1 cellular context compared by ENCODE assay signal in the genomic region with DNA sequence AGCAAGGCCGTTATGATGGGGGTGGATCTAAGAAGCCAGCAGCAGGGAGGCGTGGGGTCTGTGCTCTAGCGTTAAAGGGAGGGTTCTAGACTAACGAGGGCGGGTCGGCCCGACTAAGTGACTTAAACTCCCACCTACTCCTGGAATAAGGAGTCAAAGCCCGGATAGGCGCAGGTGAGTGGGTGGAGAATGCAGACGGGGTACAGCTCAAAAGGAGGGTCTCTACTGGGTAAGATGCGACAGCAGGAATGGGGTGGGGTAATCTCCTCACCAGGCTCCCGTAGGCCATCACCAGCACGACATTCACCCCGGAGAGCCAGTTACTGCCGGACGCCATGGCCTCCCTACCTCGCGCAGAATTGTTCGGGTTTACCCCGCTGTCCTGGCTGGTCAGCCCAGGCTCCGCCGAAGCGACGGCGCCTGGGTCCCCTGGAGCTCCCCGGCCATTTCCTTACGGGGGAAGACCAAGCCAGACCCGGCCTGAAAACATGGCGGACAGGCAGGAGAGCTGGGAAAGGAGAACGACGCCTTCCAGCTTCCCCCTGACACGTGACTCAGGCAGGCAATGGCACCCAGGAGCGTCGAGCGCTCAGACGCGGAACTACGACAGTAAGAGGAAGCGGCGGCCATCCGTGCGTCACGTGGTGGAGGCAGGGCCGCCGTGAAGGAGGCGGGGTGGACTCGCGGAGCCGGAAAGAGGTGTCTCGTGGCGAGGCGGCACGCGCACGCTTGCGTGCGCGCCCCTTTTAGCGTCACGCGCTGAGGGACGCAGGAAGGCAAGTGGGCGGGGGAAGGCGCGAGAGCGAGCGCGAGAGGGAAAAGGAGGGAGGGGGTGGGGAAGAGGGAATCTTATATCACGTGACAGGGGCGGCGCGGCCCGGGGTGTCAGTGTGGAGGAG.
TF ChIP-seq lines count a peak whose summit lies in the region.

A gene with protein sequence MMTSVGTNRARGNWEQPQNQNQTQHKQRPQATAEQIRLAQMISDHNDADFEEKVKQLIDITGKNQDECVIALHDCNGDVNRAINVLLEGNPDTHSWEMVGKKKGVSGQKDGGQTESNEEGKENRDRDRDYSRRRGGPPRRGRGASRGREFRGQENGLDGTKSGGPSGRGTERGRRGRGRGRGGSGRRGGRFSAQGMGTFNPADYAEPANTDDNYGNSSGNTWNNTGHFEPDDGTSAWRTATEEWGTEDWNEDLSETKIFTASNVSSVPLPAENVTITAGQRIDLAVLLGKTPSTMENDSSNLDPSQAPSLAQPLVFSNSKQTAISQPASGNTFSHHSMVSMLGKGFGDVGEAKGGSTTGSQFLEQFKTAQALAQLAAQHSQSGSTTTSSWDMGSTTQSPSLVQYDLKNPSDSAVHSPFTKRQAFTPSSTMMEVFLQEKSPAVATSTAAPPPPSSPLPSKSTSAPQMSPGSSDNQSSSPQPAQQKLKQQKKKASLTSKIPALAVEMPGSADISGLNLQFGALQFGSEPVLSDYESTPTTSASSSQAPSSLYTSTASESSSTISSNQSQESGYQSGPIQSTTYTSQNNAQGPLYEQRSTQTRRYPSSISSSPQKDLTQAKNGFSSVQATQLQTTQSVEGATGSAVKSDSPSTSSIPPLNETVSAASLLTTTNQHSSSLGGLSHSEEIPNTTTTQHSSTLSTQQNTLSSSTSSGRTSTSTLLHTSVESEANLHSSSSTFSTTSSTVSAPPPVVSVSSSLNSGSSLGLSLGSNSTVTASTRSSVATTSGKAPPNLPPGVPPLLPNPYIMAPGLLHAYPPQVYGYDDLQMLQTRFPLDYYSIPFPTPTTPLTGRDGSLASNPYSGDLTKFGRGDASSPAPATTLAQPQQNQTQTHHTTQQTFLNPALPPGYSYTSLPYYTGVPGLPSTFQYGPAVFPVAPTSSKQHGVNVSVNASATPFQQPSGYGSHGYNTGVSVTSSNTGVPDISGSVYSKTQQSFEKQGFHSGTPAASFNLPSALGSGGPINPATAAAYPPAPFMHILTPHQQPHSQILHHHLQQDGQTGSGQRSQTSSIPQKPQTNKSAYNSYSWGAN (plus strand): TSS at position 885 of the 899 bp plus-strand sequence. CDS start 4,169 bp downstream, outside the sequence.

TF ChIP-seq in HepG2, 621 proteins besides CTCF, POLR2A, EP300 and RAD21 (continued from another document and continues in another):
- TF ChIP-seq FOXA3 (CRISPR knock-in tag; IDR thresholded peaks at IDR 0.05): peak; percentile 76
- peak; percentile 95 for TF ChIP-seq ZNF274 (CRISPR knock-in tag; IDR thresholded peaks at IDR 0.05)
- no peak for TF ChIP-seq CC2D1A (CRISPR knock-in tag; IDR thresholded peaks at IDR 0.05)
- TF ChIP-seq, protein P1, sequence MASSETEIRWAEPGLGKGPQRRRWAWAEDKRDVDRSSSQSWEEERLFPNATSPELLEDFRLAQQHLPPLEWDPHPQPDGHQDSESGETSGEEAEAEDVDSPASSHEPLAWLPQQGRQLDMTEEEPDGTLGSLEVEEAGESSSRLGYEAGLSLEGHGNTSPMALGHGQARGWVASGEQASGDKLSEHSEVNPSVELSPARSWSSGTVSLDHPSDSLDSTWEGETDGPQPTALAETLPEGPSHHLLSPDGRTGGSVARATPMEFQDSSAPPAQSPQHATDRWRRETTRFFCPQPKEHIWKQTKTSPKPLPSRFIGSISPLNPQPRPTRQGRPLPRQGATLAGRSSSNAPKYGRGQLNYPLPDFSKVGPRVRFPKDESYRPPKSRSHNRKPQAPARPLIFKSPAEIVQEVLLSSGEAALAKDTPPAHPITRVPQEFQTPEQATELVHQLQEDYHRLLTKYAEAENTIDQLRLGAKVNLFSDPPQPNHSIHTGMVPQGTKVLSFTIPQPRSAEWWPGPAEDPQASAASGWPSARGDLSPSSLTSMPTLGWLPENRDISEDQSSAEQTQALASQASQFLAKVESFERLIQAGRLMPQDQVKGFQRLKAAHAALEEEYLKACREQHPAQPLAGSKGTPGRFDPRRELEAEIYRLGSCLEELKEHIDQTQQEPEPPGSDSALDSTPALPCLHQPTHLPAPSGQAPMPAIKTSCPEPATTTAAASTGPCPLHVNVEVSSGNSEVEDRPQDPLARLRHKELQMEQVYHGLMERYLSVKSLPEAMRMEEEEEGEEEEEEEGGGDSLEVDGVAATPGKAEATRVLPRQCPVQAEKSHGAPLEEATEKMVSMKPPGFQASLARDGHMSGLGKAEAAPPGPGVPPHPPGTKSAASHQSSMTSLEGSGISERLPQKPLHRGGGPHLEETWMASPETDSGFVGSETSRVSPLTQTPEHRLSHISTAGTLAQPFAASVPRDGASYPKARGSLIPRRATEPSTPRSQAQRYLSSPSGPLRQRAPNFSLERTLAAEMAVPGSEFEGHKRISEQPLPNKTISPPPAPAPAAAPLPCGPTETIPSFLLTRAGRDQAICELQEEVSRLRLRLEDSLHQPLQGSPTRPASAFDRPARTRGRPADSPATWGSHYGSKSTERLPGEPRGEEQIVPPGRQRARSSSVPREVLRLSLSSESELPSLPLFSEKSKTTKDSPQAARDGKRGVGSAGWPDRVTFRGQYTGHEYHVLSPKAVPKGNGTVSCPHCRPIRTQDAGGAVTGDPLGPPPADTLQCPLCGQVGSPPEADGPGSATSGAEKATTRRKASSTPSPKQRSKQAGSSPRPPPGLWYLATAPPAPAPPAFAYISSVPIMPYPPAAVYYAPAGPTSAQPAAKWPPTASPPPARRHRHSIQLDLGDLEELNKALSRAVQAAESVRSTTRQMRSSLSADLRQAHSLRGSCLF (CRISPR knock-in tag; IDR thresholded peaks at IDR 0.05; ENCODE audit: borderline replicate concordance): peak; percentile 66; the same call in 1 of the 2 replicates
- TF ChIP-seq GFI1 (CRISPR knock-in tag; IDR thresholded peaks at IDR 0.05; ENCODE audit: borderline replicate concordance): peak; percentile 61; the same call in 1 of the 2 replicates
- peak; percentile 92 for TF ChIP-seq TBX2 (CRISPR knock-in tag; IDR thresholded peaks at IDR 0.05; ENCODE audit: borderline replicate concordance)
- peak; percentile 72; the same call in 1 of the 2 replicates for TF ChIP-seq ZNF253 (CRISPR knock-in tag; IDR thresholded peaks at IDR 0.05; ENCODE audit: borderline replicate concordance)
- TF ChIP-seq FOXJ3 (CRISPR knock-in tag; IDR thresholded peaks at IDR 0.05; ENCODE audit: borderline replicate concordance): no peak; the same call in 1 of the 2 replicates
- peak; percentile 99 for TF ChIP-seq MYC (CRISPR knock-in tag; IDR thresholded peaks at IDR 0.05; ENCODE audit: borderline replicate concordance)
- TF ChIP-seq, protein P2, sequence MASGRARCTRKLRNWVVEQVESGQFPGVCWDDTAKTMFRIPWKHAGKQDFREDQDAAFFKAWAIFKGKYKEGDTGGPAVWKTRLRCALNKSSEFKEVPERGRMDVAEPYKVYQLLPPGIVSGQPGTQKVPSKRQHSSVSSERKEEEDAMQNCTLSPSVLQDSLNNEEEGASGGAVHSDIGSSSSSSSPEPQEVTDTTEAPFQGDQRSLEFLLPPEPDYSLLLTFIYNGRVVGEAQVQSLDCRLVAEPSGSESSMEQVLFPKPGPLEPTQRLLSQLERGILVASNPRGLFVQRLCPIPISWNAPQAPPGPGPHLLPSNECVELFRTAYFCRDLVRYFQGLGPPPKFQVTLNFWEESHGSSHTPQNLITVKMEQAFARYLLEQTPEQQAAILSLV (CRISPR knock-in tag; IDR thresholded peaks at IDR 0.05; ENCODE audit: borderline replicate concordance): peak; percentile 90; the same call in 1 of the 2 replicates
- peak; percentile 63; the same call in 1 of the 2 replicates for TF ChIP-seq ZNF652 (CRISPR knock-in tag; IDR thresholded peaks at IDR 0.05; ENCODE audit: borderline replicate concordance, low read depth)
- no peak for TF ChIP-seq AKAP8 (CRISPR knock-in tag; IDR thresholded peaks at IDR 0.05)
- peak; percentile 96 for TF ChIP-seq SAP130 (CRISPR knock-in tag; IDR thresholded peaks at IDR 0.05; ENCODE audit: low read depth)
- TF ChIP-seq NFYC (CRISPR knock-in tag; IDR thresholded peaks at IDR 0.05): peak; percentile 69
- peak; percentile 67; the same call in 1 of the 2 replicates for TF ChIP-seq NR2C2 (CRISPR knock-in tag; IDR thresholded peaks at IDR 0.05; ENCODE audit: borderline replicate concordance)
- TF ChIP-seq, protein P3, sequence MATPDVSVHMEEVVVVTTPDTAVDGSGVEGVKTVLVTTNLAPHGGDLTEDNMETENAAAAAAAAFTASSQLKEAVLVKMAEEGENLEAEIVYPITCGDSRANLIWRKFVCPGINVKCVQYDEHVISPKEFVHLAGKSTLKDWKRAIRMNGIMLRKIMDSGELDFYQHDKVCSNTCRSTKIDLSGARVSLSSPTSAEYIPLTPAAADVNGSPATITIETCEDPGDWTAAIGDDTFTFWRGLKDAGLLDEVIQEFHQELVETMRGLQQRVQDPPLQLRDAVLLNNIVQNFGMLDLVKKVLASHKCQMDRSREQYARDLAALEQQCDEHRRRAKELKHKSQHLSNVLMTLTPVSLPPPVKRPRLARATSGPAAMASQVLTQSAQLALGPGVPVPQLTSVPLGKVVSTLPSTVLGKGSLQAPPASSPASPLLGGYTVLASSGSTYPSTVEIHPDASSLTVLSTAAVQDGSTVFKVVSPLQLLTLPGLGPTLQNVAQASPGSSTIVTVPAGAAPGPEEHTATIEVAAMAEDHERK (CRISPR knock-in tag; IDR thresholded peaks at IDR 0.05; ENCODE audit: low read depth): peak; percentile 98
- peak; percentile 87; the same call in 1 of the 2 replicates for TF ChIP-seq ZSCAN20 (CRISPR knock-in tag; IDR thresholded peaks at IDR 0.05; ENCODE audit: borderline replicate concordance)
- TF ChIP-seq ZNF557 (CRISPR knock-in tag; IDR thresholded peaks at IDR 0.05): peak; percentile 86; the same call in 1 of the 2 replicates
- 0 out of 2 replicates have a peak, but pooled peaks have one; percentile 44 for TF ChIP-seq PCBP1 (IDR thresholded peaks at IDR 0.05; ENCODE audit: borderline replicate concordance, low read depth, low read length)
- TF ChIP-seq, protein P4, sequence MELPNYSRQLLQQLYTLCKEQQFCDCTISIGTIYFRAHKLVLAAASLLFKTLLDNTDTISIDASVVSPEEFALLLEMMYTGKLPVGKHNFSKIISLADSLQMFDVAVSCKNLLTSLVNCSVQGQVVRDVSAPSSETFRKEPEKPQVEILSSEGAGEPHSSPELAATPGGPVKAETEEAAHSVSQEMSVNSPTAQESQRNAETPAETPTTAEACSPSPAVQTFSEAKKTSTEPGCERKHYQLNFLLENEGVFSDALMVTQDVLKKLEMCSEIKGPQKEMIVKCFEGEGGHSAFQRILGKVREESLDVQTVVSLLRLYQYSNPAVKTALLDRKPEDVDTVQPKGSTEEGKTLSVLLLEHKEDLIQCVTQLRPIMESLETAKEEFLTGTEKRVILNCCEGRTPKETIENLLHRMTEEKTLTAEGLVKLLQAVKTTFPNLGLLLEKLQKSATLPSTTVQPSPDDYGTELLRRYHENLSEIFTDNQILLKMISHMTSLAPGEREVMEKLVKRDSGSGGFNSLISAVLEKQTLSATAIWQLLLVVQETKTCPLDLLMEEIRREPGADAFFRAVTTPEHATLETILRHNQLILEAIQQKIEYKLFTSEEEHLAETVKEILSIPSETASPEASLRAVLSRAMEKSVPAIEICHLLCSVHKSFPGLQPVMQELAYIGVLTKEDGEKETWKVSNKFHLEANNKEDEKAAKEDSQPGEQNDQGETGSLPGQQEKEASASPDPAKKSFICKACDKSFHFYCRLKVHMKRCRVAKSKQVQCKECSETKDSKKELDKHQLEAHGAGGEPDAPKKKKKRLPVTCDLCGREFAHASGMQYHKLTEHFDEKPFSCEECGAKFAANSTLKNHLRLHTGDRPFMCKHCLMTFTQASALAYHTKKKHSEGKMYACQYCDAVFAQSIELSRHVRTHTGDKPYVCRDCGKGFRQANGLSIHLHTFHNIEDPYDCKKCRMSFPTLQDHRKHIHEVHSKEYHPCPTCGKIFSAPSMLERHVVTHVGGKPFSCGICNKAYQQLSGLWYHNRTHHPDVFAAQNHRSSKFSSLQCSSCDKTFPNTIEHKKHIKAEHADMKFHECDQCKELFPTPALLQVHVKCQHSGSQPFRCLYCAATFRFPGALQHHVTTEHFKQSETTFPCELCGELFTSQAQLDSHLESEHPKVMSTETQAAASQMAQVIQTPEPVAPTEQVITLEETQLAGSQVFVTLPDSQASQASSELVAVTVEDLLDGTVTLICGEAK (IDR thresholded peaks at IDR 0.05): no peak
- TF ChIP-seq, protein P4 (CRISPR knock-in tag; IDR thresholded peaks at IDR 0.05): peak; percentile 83
- 0 out of 2 replicates have a peak, but pooled peaks have one; percentile 11 for TF ChIP-seq ZNF292 (CRISPR knock-in tag; IDR thresholded peaks at IDR 0.05; ENCODE audit: borderline replicate concordance, low read depth)
- TF ChIP-seq, protein P5, sequence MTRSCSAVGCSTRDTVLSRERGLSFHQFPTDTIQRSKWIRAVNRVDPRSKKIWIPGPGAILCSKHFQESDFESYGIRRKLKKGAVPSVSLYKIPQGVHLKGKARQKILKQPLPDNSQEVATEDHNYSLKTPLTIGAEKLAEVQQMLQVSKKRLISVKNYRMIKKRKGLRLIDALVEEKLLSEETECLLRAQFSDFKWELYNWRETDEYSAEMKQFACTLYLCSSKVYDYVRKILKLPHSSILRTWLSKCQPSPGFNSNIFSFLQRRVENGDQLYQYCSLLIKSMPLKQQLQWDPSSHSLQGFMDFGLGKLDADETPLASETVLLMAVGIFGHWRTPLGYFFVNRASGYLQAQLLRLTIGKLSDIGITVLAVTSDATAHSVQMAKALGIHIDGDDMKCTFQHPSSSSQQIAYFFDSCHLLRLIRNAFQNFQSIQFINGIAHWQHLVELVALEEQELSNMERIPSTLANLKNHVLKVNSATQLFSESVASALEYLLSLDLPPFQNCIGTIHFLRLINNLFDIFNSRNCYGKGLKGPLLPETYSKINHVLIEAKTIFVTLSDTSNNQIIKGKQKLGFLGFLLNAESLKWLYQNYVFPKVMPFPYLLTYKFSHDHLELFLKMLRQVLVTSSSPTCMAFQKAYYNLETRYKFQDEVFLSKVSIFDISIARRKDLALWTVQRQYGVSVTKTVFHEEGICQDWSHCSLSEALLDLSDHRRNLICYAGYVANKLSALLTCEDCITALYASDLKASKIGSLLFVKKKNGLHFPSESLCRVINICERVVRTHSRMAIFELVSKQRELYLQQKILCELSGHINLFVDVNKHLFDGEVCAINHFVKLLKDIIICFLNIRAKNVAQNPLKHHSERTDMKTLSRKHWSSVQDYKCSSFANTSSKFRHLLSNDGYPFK (CRISPR knock-in tag; IDR thresholded peaks at IDR 0.05; ENCODE audit: borderline replicate concordance): peak; percentile 97
